13 cellular contexts compared by ENCODE assay signal in genomic region chr2:204664708-204665121, GRCh38.
DNase-seq lines count a peak whose midpoint lies in the region; ATAC-seq and TF ChIP-seq lines count a peak whose summit lies in the region.
"Had no signal": no experiment of that assay in that cellular context is flagged by ENCODE, and none has a peak within 500 bp of the region (broad histone marks: within the 10 kb centered on the region; RNA-seq: fewer than 3 reads in every experiment).

No MANE protein-coding gene starts in this region.

- H3K4me1 ChIP-seq in adipocyte (ENCODE audit: control insufficient read depth, insufficient read depth, low read length) (peaks cover 40% of the 10 kb centered on the region), gastroesophageal sphincter (peaks cover 3 to 31% (median 8%) of the 10 kb centered on the region in 3 donors), sigmoid colon (peaks cover 0 to 33% (median 28%) of the 10 kb centered on the region in 4 donors)

- 12 to 33% methylated on average over 1 of the region's 1 CpG for WGBS in gastroesophageal sphincter (ENCODE audit: low coverage in 1 of 2), 2 donors
- 44 to 50% methylated on average over 1 of the region's 1 CpG for WGBS in sigmoid colon, 2 donors

- ATAC-seq in gastroesophageal sphincter: peak; percentile 64
- peak; percentile 83 for ATAC-seq in sciatic nerve
- ATAC-seq: activated CD4-positive, CD25-positive, alpha-beta regulatory T cell treated with anti-CD3 and anti-CD28 coated beads, Interleukin-2, amount 50 U/mL, for 24 hours; Panc1 had no signal

- peak overlapping the region; percentile 71 for H3K9ac ChIP-seq in adipocyte (ENCODE audit: low read length)

- H3K4me3 ChIP-seq in adipocyte (ENCODE audit: low read length) (peak overlapping the region; percentile 51), gastroesophageal sphincter (no peak overlapping the region), sigmoid colon (no peak overlapping the region)
- H3K4me3 ChIP-seq: stomach had no signal

- no peaks in the 10 kb centered on the region for H3K27me3 ChIP-seq in adipocyte (replicated peaks; ENCODE audit: control insufficient read depth, insufficient read depth, low read length)
- H3K27me3 ChIP-seq in gastroesophageal sphincter: no peaks in the 10 kb centered on the region
- no peaks in the 10 kb centered on the region for H3K27me3 ChIP-seq in sigmoid colon
- H3K27me3 ChIP-seq: stomach had no signal

- TF ChIP-seq CTCF in gastroesophageal sphincter (IDR thresholded peaks at IDR 0.05) (no peak), sigmoid colon (IDR thresholded peaks at IDR 0.05) (no peak)

- no peaks in the 10 kb centered on the region for H3K9me3 ChIP-seq in adipocyte (ENCODE audit: control insufficient read depth, low read length)
- no peaks in the 10 kb centered on the region for H3K9me3 ChIP-seq in gastroesophageal sphincter
- H3K9me3 ChIP-seq in sigmoid colon: no peaks in the 10 kb centered on the region
- H3K9me3 ChIP-seq: stomach had no signal

- intact Hi-C loops in sciatic nerve (cut with DNase I) (no loop called here), sigmoid colon (cut with DNase I) (no loop called here)

- H3K36me3 ChIP-seq in adipocyte (ENCODE audit: control insufficient read depth, insufficient read depth, low read length, severe bottlenecking) (no peaks in the 10 kb centered on the region), gastroesophageal sphincter (no peaks in the 10 kb centered on the region), sigmoid colon (no peaks in the 10 kb centered on the region)
- H3K36me3 ChIP-seq: stomach had no signal

- TF ChIP-seq POLR2A in gastroesophageal sphincter (IDR thresholded peaks at IDR 0.05): no peak
- no peak for TF ChIP-seq POLR2A in sigmoid colon (IDR thresholded peaks at IDR 0.05)

- DNase-seq in HCEC 1CT (peak; percentile 83), adipocyte (ENCODE audit: low read depth) (peak; percentile 78), sciatic nerve (ENCODE audit: low spot score) (no peak), hypothalamus (lab: John Stamatoyannopoulos, UW) (no peak), NCI-H1436 treated with DMSO at 0.1 percent for 48 hours (lab: John Stamatoyannopoulos, UW) (no peak), sigmoid colon (no peak)
- no peak for DNase-seq in effector CD8-positive, alpha-beta T cell (lab: John Stamatoyannopoulos, UW)
- DNase-seq: activated naive CD4-positive, alpha-beta T cell treated with anti-CD3 and anti-CD28 coated beads for 36 hours; NCI-H1694; stomach had no signal

- TF ChIP-seq EP300 in gastroesophageal sphincter (IDR thresholded peaks at IDR 0.05) (no peak), sigmoid colon (IDR thresholded peaks at IDR 0.05) (no peak)

- H3K27ac ChIP-seq in gastroesophageal sphincter (peak overlapping the region in 3 of 4 donors; percentile 24 to 36 (median 34)), sigmoid colon (peak overlapping the region in 2 of 4 donors; percentile 5 to 33)

Comparison
In these comparisons a context has a peak if more than half of its experiments do, and no peak if none do; other contexts are left out.
1. DNase-seq: peak in HCEC 1CT (single experiment) and adipocyte (single experiment); none in sciatic nerve (single experiment), effector CD8-positive, alpha-beta T cell (single experiment), hypothalamus (0 of 51), NCI-H1436 treated with DMSO at 0.1 percent for 48 hours (single experiment) and sigmoid colon (single experiment).